In the genomic region with DNA sequence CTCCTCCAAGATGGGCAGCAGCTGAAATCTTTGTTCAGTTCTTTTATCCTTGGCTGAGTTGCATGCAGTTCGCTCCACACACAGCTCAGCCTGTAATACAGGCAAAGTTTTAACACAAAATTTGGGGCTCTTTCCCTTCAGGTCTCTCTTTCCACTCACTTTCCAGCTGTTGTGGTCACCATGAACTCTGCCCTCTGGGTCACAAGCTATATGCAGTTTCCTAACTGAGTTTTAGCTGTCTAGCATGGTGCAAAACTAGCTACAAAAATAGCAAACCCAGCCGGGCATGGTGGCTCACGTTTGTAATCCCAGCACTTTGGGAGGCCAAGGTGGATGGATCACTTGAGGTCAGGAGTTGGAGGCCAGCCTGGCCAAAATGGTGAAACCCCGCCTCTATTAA, we compare ENCODE assay signal across 35 cellular contexts.
"Had no signal": no experiment of that assay in that cellular context is flagged by ENCODE, and none has a peak within 500 bp of the region (broad histone marks: within the 10 kb centered on the region; RNA-seq: fewer than 3 reads in every experiment).

No MANE protein-coding gene starts in this region.

- H3K4me3 ChIP-seq: ascending aorta, coronary artery, dorsolateral prefrontal cortex, esophagus muscularis mucosa, heart left ventricle, lower lobe of right lung, pancreas, prostate gland, skin epidermis had no signal

- FAIRE-seq: endothelial cell of umbilical vein, kidney, pancreas had no signal

- H3K27me3 ChIP-seq: ascending aorta, brain microvascular endothelial cell, dorsolateral prefrontal cortex, esophagus muscularis mucosa, foreskin keratinocyte, heart left ventricle, pancreas had no signal

- DNase-seq: activated CD4-positive, alpha-beta memory T cell treated with anti-CD3 and anti-CD28 coated beads, Interleukin-2, amount 10 ng/mL, durations not matched to agents 7 days and 5 days; activated CD4-positive, alpha-beta T cell treated with anti-CD3 and anti-CD28 coated beads for 1 hour; activated CD4-positive, alpha-beta T cell treated with anti-CD3 and anti-CD28 coated beads, Interleukin-2, amount 10 ng/mL, durations not matched to agents 7 days and 5 days; activated effector memory CD4-positive, alpha-beta T cell treated with Interleukin-2 at 50 U/mL for 16 hours; activated naive CD4-positive, alpha-beta T cell treated with Interleukin-2 at 50 U/mL for 16 hours; activated naive CD8-positive, alpha-beta T cell treated with anti-CD3 and anti-CD28 coated beads for 36 hours; brain microvascular endothelial cell; dorsolateral prefrontal cortex; effector memory CD4-positive, alpha-beta T cell; foreskin keratinocyte; heart left ventricle; hypothalamus; immature natural killer cell; kidney; lower lobe of right lung; mesenchymal stem cell; naive thymus-derived CD8-positive, alpha-beta T cell; nucleus accumbens; pancreas; retina; stimulated activated CD4-positive, alpha-beta T cell treated with anti-CD3 and anti-CD28 coated beads, Interleukin-12 subunit alpha, Interleukin-12 subunit beta, amount 100 ng/mL, for 4 hours; stimulated activated CD4-positive, alpha-beta T cell treated with anti-CD3 and anti-CD28 coated beads, Interleukin-4, amount 100 ng/mL, for 24 hours; stimulated activated naive CD8-positive, alpha-beta T cell treated with anti-CD3 and anti-CD28 coated beads, Interleukin-15, amount 100 ng/mL, for 72 hours; substantia nigra; T-helper 2 cell had no signal

- H3K9me3 ChIP-seq: ascending aorta, esophagus muscularis mucosa, lower lobe of right lung, pancreas, prostate gland had no signal

- H3K9me3 Mint-ChIP-seq: activated CD4-positive, alpha-beta memory T cell treated with anti-CD3 and anti-CD28 coated beads, Interleukin-2, amount 10 ng/mL, durations not matched to agents 7 days and 5 days; activated CD4-positive, alpha-beta T cell treated with anti-CD3 and anti-CD28 coated beads, Interleukin-2, amount 10 ng/mL, durations not matched to agents 7 days and 5 days; activated naive CD8-positive, alpha-beta T cell treated with anti-CD3 and anti-CD28 coated beads for 36 hours; immature natural killer cell; naive thymus-derived CD8-positive, alpha-beta T cell; neural crest cell; stimulated activated effector memory CD8-positive, alpha-beta T cell treated with anti-CD3 and anti-CD28 coated beads, Interleukin-12 subunit alpha, Interleukin-12 subunit beta, amount 100 ng/mL, for 72 hours; stimulated activated naive CD8-positive, alpha-beta T cell treated with anti-CD3 and anti-CD28 coated beads, Interleukin-15, amount 100 ng/mL, for 72 hours had no signal

- H3K4me3 Mint-ChIP-seq: activated CD4-positive, alpha-beta memory T cell treated with anti-CD3 and anti-CD28 coated beads, Interleukin-2, amount 10 ng/mL, durations not matched to agents 7 days and 5 days; activated CD4-positive, alpha-beta T cell treated with anti-CD3 and anti-CD28 coated beads, Interleukin-2, amount 10 ng/mL, durations not matched to agents 7 days and 5 days; activated naive CD8-positive, alpha-beta T cell treated with anti-CD3 and anti-CD28 coated beads for 36 hours; neural crest cell; stimulated activated effector memory CD8-positive, alpha-beta T cell treated with anti-CD3 and anti-CD28 coated beads, Interleukin-12 subunit alpha, Interleukin-12 subunit beta, amount 100 ng/mL, for 72 hours; stimulated activated naive CD8-positive, alpha-beta T cell treated with anti-CD3 and anti-CD28 coated beads, Interleukin-15, amount 100 ng/mL, for 72 hours; WTC11 had no signal

- H3K27me3 Mint-ChIP-seq: activated CD4-positive, alpha-beta memory T cell treated with anti-CD3 and anti-CD28 coated beads, Interleukin-2, amount 10 ng/mL, durations not matched to agents 7 days and 5 days; activated CD4-positive, alpha-beta T cell treated with anti-CD3 and anti-CD28 coated beads, Interleukin-2, amount 10 ng/mL, durations not matched to agents 7 days and 5 days; activated naive CD8-positive, alpha-beta T cell treated with anti-CD3 and anti-CD28 coated beads for 36 hours; naive thymus-derived CD8-positive, alpha-beta T cell; stimulated activated naive CD8-positive, alpha-beta T cell treated with anti-CD3 and anti-CD28 coated beads, Interleukin-15, amount 100 ng/mL, for 72 hours had no signal

- H3K27ac ChIP-seq: ascending aorta, brain microvascular endothelial cell, coronary artery, esophagus muscularis mucosa, foreskin keratinocyte, heart left ventricle, lower lobe of right lung, pancreas, prostate gland, skin epidermis had no signal

- H3K36me3 Mint-ChIP-seq: immature natural killer cell had no signal

- H3K27ac Mint-ChIP-seq: activated CD4-positive, alpha-beta memory T cell treated with anti-CD3 and anti-CD28 coated beads, Interleukin-2, amount 10 ng/mL, durations not matched to agents 7 days and 5 days; activated CD4-positive, alpha-beta T cell treated with anti-CD3 and anti-CD28 coated beads, Interleukin-2, amount 10 ng/mL, durations not matched to agents 7 days and 5 days; activated naive CD8-positive, alpha-beta T cell treated with anti-CD3 and anti-CD28 coated beads for 36 hours; stimulated activated effector memory CD8-positive, alpha-beta T cell treated with anti-CD3 and anti-CD28 coated beads, Interleukin-12 subunit alpha, Interleukin-12 subunit beta, amount 100 ng/mL, for 72 hours; WTC11 had no signal

- ATAC-seq: foreskin keratinocyte; heart left ventricle; lower lobe of right lung; naive thymus-derived CD8-positive, alpha-beta T cell; pancreas; sciatic nerve; stimulated activated effector memory CD8-positive, alpha-beta T cell treated with anti-CD3 and anti-CD28 coated beads, Interleukin-12 subunit alpha, Interleukin-12 subunit beta, amount 100 ng/mL, for 72 hours; stimulated activated naive CD8-positive, alpha-beta T cell treated with anti-CD3 and anti-CD28 coated beads, Interleukin-15, amount 100 ng/mL, for 72 hours; WTC11 had no signal

- H3K36me3 ChIP-seq: ascending aorta, brain microvascular endothelial cell, esophagus muscularis mucosa, heart left ventricle, lower lobe of right lung, pancreas, prostate gland had no signal
